Comparison of ENCODE assay signal across 1 cellular context in genomic region chr16:19524356-19524865, GRCh38.
TF ChIP-seq lines count a peak whose summit lies in the region.

No MANE protein-coding gene starts in this region.

TF ChIP-seq in HepG2, 621 proteins besides CTCF, POLR2A, EP300 and RAD21 (continued from another document and continues in another):
- TF ChIP-seq ZNF710 (CRISPR knock-in tag; IDR thresholded peaks at IDR 0.05; ENCODE audit: borderline replicate concordance) = no peak
- no peak for TF ChIP-seq BHLHE40 (IDR thresholded peaks at IDR 0.05; ENCODE audit: low read length)
- no peak for TF ChIP-seq SRSF1 (optimal IDR thresholded peaks at IDR 0.05; ENCODE audit: low read depth, low read length)
- TF ChIP-seq ZNF256 (CRISPR knock-in tag; conservative IDR thresholded peaks at IDR 0.05) = no peak
- TF ChIP-seq PITX1 (CRISPR knock-in tag; IDR thresholded peaks at IDR 0.05) = no peak
- no peak for TF ChIP-seq MTA1 (CRISPR knock-in tag; IDR thresholded peaks at IDR 0.05; ENCODE audit: borderline replicate concordance)
- 0 out of 2 replicates have a peak, but pooled peaks have one; percentile 22 for TF ChIP-seq PAX8 (CRISPR knock-in tag; IDR thresholded peaks at IDR 0.05; ENCODE audit: borderline replicate concordance)
- TF ChIP-seq ISL2 (CRISPR knock-in tag; IDR thresholded peaks at IDR 0.05) = no peak
- no peak for TF ChIP-seq CBX1 (IDR thresholded peaks at IDR 0.05; ENCODE audit: low read depth)
- no peak for TF ChIP-seq ARID3A (IDR thresholded peaks at IDR 0.05; ENCODE audit: low read depth, low read length)
- TF ChIP-seq ZFY (CRISPR knock-in tag; IDR thresholded peaks at IDR 0.05) = no peak
- TF ChIP-seq KMT2B (CRISPR knock-in tag; IDR thresholded peaks at IDR 0.05) = no peak
- no peak for TF ChIP-seq KDM6A (CRISPR knock-in tag; IDR thresholded peaks at IDR 0.05; ENCODE audit: low read depth)
- TF ChIP-seq ZNF557 (CRISPR knock-in tag; IDR thresholded peaks at IDR 0.05) = no peak
- no peak for TF ChIP-seq MYNN (CRISPR knock-in tag; IDR thresholded peaks at IDR 0.05; ENCODE audit: low read depth)
- TF ChIP-seq PAF1 (CRISPR knock-in tag; IDR thresholded peaks at IDR 0.05) = no peak
- no peak for TF ChIP-seq ZNF24 (IDR thresholded peaks at IDR 0.05)
- no peak for TF ChIP-seq MYPOP (CRISPR knock-in tag; IDR thresholded peaks at IDR 0.05)
- no peak for TF ChIP-seq IRX3 (CRISPR knock-in tag; IDR thresholded peaks at IDR 0.05; ENCODE audit: borderline replicate concordance, low read depth)
- TF ChIP-seq CENPT (CRISPR knock-in tag; IDR thresholded peaks at IDR 0.05; ENCODE audit: low read depth) = no peak
- TF ChIP-seq ZNF639 (CRISPR knock-in tag; conservative IDR thresholded peaks at IDR 0.05) = no peak
- TF ChIP-seq TAF15 (IDR thresholded peaks at IDR 0.05; ENCODE audit: low read depth, low read length, poor library complexity, severe bottlenecking) = no peak
- no peak for TF ChIP-seq CERS6 (CRISPR knock-in tag; IDR thresholded peaks at IDR 0.05)
- no peak for TF ChIP-seq STAT5B (CRISPR knock-in tag; IDR thresholded peaks at IDR 0.05)
- no peak; the same call in 1 of the 2 replicates for TF ChIP-seq YEATS4 (CRISPR knock-in tag; IDR thresholded peaks at IDR 0.05; ENCODE audit: borderline replicate concordance)
- no peak for TF ChIP-seq ZNF552 (CRISPR knock-in tag; IDR thresholded peaks at IDR 0.05; ENCODE audit: borderline replicate concordance)
- TF ChIP-seq CREB1 (IDR thresholded peaks at IDR 0.05) = no peak
- no peak for TF ChIP-seq CREB1 (CRISPR knock-in tag; IDR thresholded peaks at IDR 0.05)
- no peak for TF ChIP-seq ZNF543 (CRISPR knock-in tag; IDR thresholded peaks at IDR 0.05)
- no peak for TF ChIP-seq SNAPC4 (CRISPR knock-in tag; IDR thresholded peaks at IDR 0.05)
- no peak for TF ChIP-seq ASH2L (IDR thresholded peaks at IDR 0.05; ENCODE audit: insufficient read length, low read depth, low read length)
- no peak for TF ChIP-seq ZNF383 (CRISPR knock-in tag; IDR thresholded peaks at IDR 0.05; ENCODE audit: borderline replicate concordance)
- TF ChIP-seq ZKSCAN8 (CRISPR knock-in tag; IDR thresholded peaks at IDR 0.05; ENCODE audit: borderline replicate concordance) = no peak
- TF ChIP-seq SAFB2 (CRISPR knock-in tag; IDR thresholded peaks at IDR 0.05; ENCODE audit: borderline replicate concordance, low read depth) = no peak
- TF ChIP-seq SSRP1 (CRISPR knock-in tag; IDR thresholded peaks at IDR 0.05) = no peak
- TF ChIP-seq TFE3 (CRISPR knock-in tag; IDR thresholded peaks at IDR 0.05) = no peak
- TF ChIP-seq RFXANK (CRISPR knock-in tag; IDR thresholded peaks at IDR 0.05) = no peak
- no peak for TF ChIP-seq NBN (conservative IDR thresholded peaks at IDR 0.05)
- no peak for TF ChIP-seq NFAT5 (CRISPR knock-in tag; IDR thresholded peaks at IDR 0.05)
- TF ChIP-seq TBP (CRISPR knock-in tag; IDR thresholded peaks at IDR 0.05) = no peak
- no peak for TF ChIP-seq ZNF451 (CRISPR knock-in tag; IDR thresholded peaks at IDR 0.05)
- no peak for TF ChIP-seq PHF8 (CRISPR knock-in tag; IDR thresholded peaks at IDR 0.05)
